ENCODE assay signal across 27 cellular contexts in genomic region chr18:22514655-22515054, GRCh38.
DNase-seq lines count a peak whose midpoint lies in the region; ATAC-seq, FAIRE-seq and TF ChIP-seq lines count a peak whose summit lies in the region.
"Had no signal": no experiment of that assay in that cellular context is flagged by ENCODE, and none has a peak within 500 bp of the region (broad histone marks: within the 10 kb centered on the region; RNA-seq: fewer than 3 reads in every experiment).

No MANE protein-coding gene starts in this region.

- peak; percentile 73 for FAIRE-seq in bronchial epithelial cell (lab: Jason Lieb, UNC)
- FAIRE-seq: A204.1, GM12878, GM12892, GM18507 had no signal

- H3K4me3 Mint-ChIP-seq in stimulated activated memory B cell treated with anti-CD40 and anti-IgM and Interleukin-4, amounts not matched to agents 10 μg/mL and 1 μg/mL and 100 μg/mL, for 72 hours: no peak overlapping the region
- H3K4me3 Mint-ChIP-seq in natural killer cell: no peak overlapping the region
- H3K4me3 Mint-ChIP-seq: CD14-positive monocyte; CD4-positive, alpha-beta memory T cell; CD4-positive, CD25-positive, alpha-beta regulatory T cell; CD8-positive, alpha-beta memory T cell had no signal

- no peaks in the 10 kb centered on the region for H3K27me3 Mint-ChIP-seq in stimulated activated memory B cell treated with anti-CD40 and anti-IgM and Interleukin-4, amounts not matched to agents 10 μg/mL and 1 μg/mL and 100 μg/mL, for 72 hours
- peaks cover 24 to 42% of the 10 kb centered on the region in 2 donors for H3K27me3 Mint-ChIP-seq in natural killer cell (ENCODE audit: low read depth in 2 of 2)

- peak; percentile 41 for DNase-seq in RPMI7951 (ENCODE audit: low read depth)
- DNase-seq in bronchial epithelial cell (ENCODE audit: low read depth): no peak
- DNase-seq in natural killer cell: no peak
- DNase-seq in coronary artery (ENCODE audit: low spot score): no peak
- no peak for DNase-seq in NCI-H2171 treated with DMSO at 0.1 percent for 48 hours (lab: John Stamatoyannopoulos, UW)
- DNase-seq: 8988T; ACHN; BE2C; C1 segment of cervical spinal cord; CD4-positive, CD25-positive, alpha-beta regulatory T cell; CD8-positive, alpha-beta memory T cell; COR-L47; DMS 273 treated with DMSO at 0.1 percent for 48 hours; DMS153; DMS53; DMS79; DND-41; EL; GDM1 had no signal

- H3K9me3 Mint-ChIP-seq in stimulated activated memory B cell treated with anti-CD40 and anti-IgM and Interleukin-4, amounts not matched to agents 10 μg/mL and 1 μg/mL and 100 μg/mL, for 72 hours: no peaks in the 10 kb centered on the region
- no peaks in the 10 kb centered on the region for H3K9me3 Mint-ChIP-seq in natural killer cell
- H3K9me3 Mint-ChIP-seq: CD8-positive, alpha-beta memory T cell had no signal

- ATAC-seq in stimulated activated memory B cell treated with anti-CD40 and anti-IgM and Interleukin-4, amounts not matched to agents 10 μg/mL and 1 μg/mL and 100 μg/mL, for 72 hours: peak; percentile 12
- no peak for ATAC-seq in natural killer cell
- ATAC-seq: GM12878 had no signal

- H3K27ac Mint-ChIP-seq in stimulated activated memory B cell treated with anti-CD40 and anti-IgM and Interleukin-4, amounts not matched to agents 10 μg/mL and 1 μg/mL and 100 μg/mL, for 72 hours: no peak overlapping the region
- H3K27ac Mint-ChIP-seq in natural killer cell: no peak overlapping the region
- H3K27ac Mint-ChIP-seq: CD14-positive monocyte; CD4-positive, alpha-beta memory T cell; CD4-positive, CD25-positive, alpha-beta regulatory T cell had no signal

- intact Hi-C loops in natural killer cell (cut with micrococcal nuclease): no loop called here

- no peak overlapping the region for H3K4me3 ChIP-seq in bronchial epithelial cell (ENCODE audit: low read depth, low read length)
- no peak overlapping the region for H3K4me3 ChIP-seq in coronary artery
- H3K4me3 ChIP-seq: BLaER1, GM12878 had no signal

- no peaks in the 10 kb centered on the region for H3K4me1 Mint-ChIP-seq in stimulated activated memory B cell treated with anti-CD40 and anti-IgM and Interleukin-4, amounts not matched to agents 10 μg/mL and 1 μg/mL and 100 μg/mL, for 72 hours
- no peaks in the 10 kb centered on the region for H3K4me1 Mint-ChIP-seq in natural killer cell
- H3K4me1 Mint-ChIP-seq: CD14-positive monocyte; CD4-positive, alpha-beta memory T cell; CD4-positive, CD25-positive, alpha-beta regulatory T cell; CD8-positive, alpha-beta memory T cell had no signal

- H3K27me3 ChIP-seq in bronchial epithelial cell (ENCODE audit: control insufficient read depth, insufficient read depth, low read length): no peaks in the 10 kb centered on the region
- H3K27me3 ChIP-seq: BE2C, BLaER1 had no signal

- no peak overlapping the region for H3K27ac ChIP-seq in coronary artery
- H3K27ac ChIP-seq: BLaER1 had no signal

- H3K36me3 Mint-ChIP-seq in stimulated activated memory B cell treated with anti-CD40 and anti-IgM and Interleukin-4, amounts not matched to agents 10 μg/mL and 1 μg/mL and 100 μg/mL, for 72 hours: no peaks in the 10 kb centered on the region
- H3K36me3 Mint-ChIP-seq in natural killer cell: no peaks in the 10 kb centered on the region
- H3K36me3 Mint-ChIP-seq: CD14-positive monocyte; CD4-positive, alpha-beta memory T cell; CD4-positive, CD25-positive, alpha-beta regulatory T cell had no signal

- TF ChIP-seq CTCF in bronchial epithelial cell (IDR thresholded peaks at IDR 0.05; ENCODE audit: insufficient read depth, low read length, severe bottlenecking) (no peak), natural killer cell (IDR thresholded peaks at IDR 0.05) (no peak), coronary artery (IDR thresholded peaks at IDR 0.05) (no peak)

- no peaks in the 10 kb centered on the region for H3K36me3 ChIP-seq in bronchial epithelial cell (ENCODE audit: control insufficient read depth, insufficient read depth, low read length)
- H3K36me3 ChIP-seq: BE2C, BLaER1 had no signal
